Comparison of ENCODE assay signal across 1 cellular context in the genomic region with DNA sequence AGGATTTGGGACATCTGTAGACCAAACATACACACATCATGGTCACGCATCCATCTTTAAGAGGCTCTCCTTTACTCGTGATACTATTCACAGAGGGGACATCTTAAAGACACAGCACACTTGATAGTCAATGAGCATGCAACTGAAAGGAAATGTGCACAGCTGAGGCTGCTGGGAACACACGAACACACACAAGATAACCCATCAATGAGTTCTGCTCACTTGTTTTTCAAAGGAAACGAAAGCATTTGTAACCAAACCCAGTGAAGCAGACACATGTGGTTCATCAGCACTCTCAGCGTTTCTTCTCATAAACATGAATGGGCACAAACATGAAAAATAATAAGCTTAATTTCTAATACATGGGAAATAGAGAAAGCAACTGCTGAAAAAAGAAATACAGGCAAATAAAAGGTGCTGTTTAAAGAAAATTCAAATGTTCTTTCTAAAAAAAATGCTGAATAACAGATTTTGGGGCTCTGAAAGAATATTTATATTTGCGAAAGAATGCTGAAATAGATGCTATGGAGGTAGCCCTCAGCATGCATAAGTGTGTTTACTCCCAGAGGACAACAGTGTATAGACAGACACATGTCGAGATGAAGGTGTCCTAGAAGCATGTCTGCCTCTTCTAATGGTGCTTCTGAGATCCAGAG.
TF ChIP-seq lines count a peak whose summit lies in the region.

No MANE protein-coding gene starts in this region.

TF ChIP-seq in SK-N-SH, 30 proteins besides CTCF, POLR2A, EP300 and RAD21 (continued from another document):
- TF ChIP-seq POLR2AphosphoS5 (IDR thresholded peaks at IDR 0.05; ENCODE audit: low read depth, low read length) (no peak), SMC3 (IDR thresholded peaks at IDR 0.05; ENCODE audit: low read depth, low read length) (no peak), FOXM1 (IDR thresholded peaks at IDR 0.05; ENCODE audit: low read depth) (no peak)
